Comparison of ENCODE assay signal across 27 cellular contexts in the genomic region with DNA sequence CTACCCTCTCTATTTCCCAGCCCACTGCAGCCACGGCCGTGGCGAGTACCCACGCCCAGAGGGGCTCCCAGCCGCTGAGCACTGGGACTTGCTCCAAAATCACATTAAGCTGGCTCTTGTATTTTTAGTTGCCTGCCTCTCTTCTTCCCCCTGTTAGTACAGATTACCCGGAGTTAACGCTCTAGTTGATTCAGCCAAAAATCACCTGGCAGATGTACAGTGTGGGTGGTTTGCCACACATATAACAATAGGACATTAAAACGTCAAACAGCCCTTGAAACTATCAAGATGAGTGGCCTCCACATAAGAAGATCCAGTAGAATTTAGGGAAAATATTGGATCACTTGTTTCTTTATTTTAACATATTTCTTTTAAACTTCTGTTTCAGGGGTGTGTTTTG.
DNase-seq lines count a peak whose midpoint lies in the region; TF ChIP-seq lines count a peak whose summit lies in the region.
"Had no signal": no experiment of that assay in that cellular context is flagged by ENCODE, and none has a peak within 500 bp of the region (broad histone marks: within the 10 kb centered on the region; RNA-seq: fewer than 3 reads in every experiment).

No MANE protein-coding gene starts in this region.

- POLR2A ChIA-PET in OCI-LY7 (lab: Charles Lee) = interaction anchor here (0.7 to 1.6 kb wide), 3 partner anchors 14 to 33 kb away, joined by 3 read pairs; no protein-coding TSS in a partner anchor

- H3K27me3 ChIP-seq in mesenchymal stem cell (ENCODE audit: control insufficient read depth in 1 of 2, insufficient read depth in 1 of 2, low read length in 2 of 2) = no peaks in the 10 kb centered on the region
- H3K27me3 ChIP-seq: brain microvascular endothelial cell, gastrocnemius medialis, tibial nerve had no signal

- H3K4me3 Mint-ChIP-seq in T-helper 1 cell treated with Interleukin-12 subunit alpha and Interleukin-12 subunit beta and Interleukin-4 antibody, amounts not matched to agents 30 μg/mL and 1 μg/mL, for 36 hours = no peak overlapping the region
- no peak overlapping the region for H3K4me3 Mint-ChIP-seq in progenitor cell of endocrine pancreas (ENCODE audit: low read depth)
- H3K4me3 Mint-ChIP-seq: activated CD4-positive, alpha-beta T cell treated with anti-CD3 and anti-CD28 coated beads for 36 hours; activated CD8-positive, alpha-beta T cell treated with anti-CD3 and anti-CD28 coated beads, Interleukin-2, amount 10 ng/mL, durations not matched to agents 7 days and 5 days; immature natural killer cell; nephron had no signal

- H3K27me3 Mint-ChIP-seq in T-helper 1 cell treated with Interleukin-12 subunit alpha and Interleukin-12 subunit beta and Interleukin-4 antibody, amounts not matched to agents 30 μg/mL and 1 μg/mL, for 36 hours (ENCODE audit: low read depth) = no peaks in the 10 kb centered on the region
- H3K27me3 Mint-ChIP-seq in progenitor cell of endocrine pancreas = peaks cover 30% of the 10 kb centered on the region

- H2AFZ ChIP-seq in OCI-LY7 (ENCODE audit: low read length) = peak overlapping the region; percentile 74
- no peak overlapping the region for H2AFZ ChIP-seq in mesenchymal stem cell (ENCODE audit: low read depth, low read length)

- H3K79me1 ChIP-seq in mesenchymal stem cell (replicated peaks; ENCODE audit: low read length, poor library complexity, severe bottlenecking) = no peaks in the 10 kb centered on the region

- H3K36me3 ChIP-seq in OCI-LY7 (ENCODE audit: insufficient read depth, low read length) (no peaks in the 10 kb centered on the region), mesenchymal stem cell (ENCODE audit: control insufficient read depth in 1 of 2, insufficient read depth in 2 of 2, low read depth in 1 of 2, low read length in 2 of 2) (no peaks in the 10 kb centered on the region)
- H3K36me3 ChIP-seq: BE2C, brain microvascular endothelial cell, gastrocnemius medialis, HAP-1, tibial nerve had no signal

- no peak for DNase-seq in T-helper 1 cell
- DNase-seq in NCI-H1105 treated with DMSO at 0.1 percent for 48 hours (lab: John Stamatoyannopoulos, UW) = peak; percentile 85
- DNase-seq in OCI-LY7 (ENCODE audit: low spot score) = no peak
- DNase-seq in progenitor cell of endocrine pancreas (ENCODE audit: low spot score, unreplicated experiment) = no peak
- DNase-seq in mesenchymal stem cell = no peak
- DNase-seq in SIG-M5 treated with dmso at 0.1 percent for 504 hours (lab: John Stamatoyannopoulos, UW; ENCODE audit: unreplicated experiment) = no peak
- DNase-seq: ACHN; activated CD4-positive, alpha-beta T cell treated with anti-CD3 and anti-CD28 coated beads for 36 hours; activated CD8-positive, alpha-beta T cell treated with anti-CD3 and anti-CD28 coated beads, Interleukin-2, amount 10 ng/mL, durations not matched to agents 7 days and 5 days; activated naive CD4-positive, alpha-beta T cell treated with anti-CD3 and anti-CD28 coated beads, Interleukin-2, amount 50 U/mL, for 16 hours; BE2C; brain microvascular endothelial cell; gastrocnemius medialis; immature natural killer cell; Kasumi-1; left colon; NK-92 treated with Interleukin-12 subunit alpha and Interleukin-12 subunit beta, amount 100 ng/mL, for 24 hours; SHP77; stimulated activated CD4-positive, alpha-beta T cell treated with anti-CD3 and anti-CD28 coated beads, Interleukin-15, amount 100 ng/mL, for 24 hours; stimulated activated CD4-positive, alpha-beta T cell treated with anti-CD3 and anti-CD28 coated beads, Interleukin-4, amount 100 ng/mL, for 4 hours; SW 1271; T1000 had no signal

- H2AK5ac ChIP-seq in mesenchymal stem cell (ENCODE audit: low read length, severe bottlenecking) = no peak overlapping the region

- H3K18ac ChIP-seq in mesenchymal stem cell (ENCODE audit: low read depth in 1 of 2, low read length in 2 of 2) = no peak overlapping the region

- H4K91ac ChIP-seq in mesenchymal stem cell (ENCODE audit: low read length) = no peak overlapping the region

- H3K79me2 ChIP-seq in OCI-LY7 (ENCODE audit: insufficient read depth, low read depth, low read length) = no peaks in the 10 kb centered on the region

- no peak overlapping the region for H3K14ac ChIP-seq in mesenchymal stem cell (ENCODE audit: low read length in 2 of 2)

- no peak overlapping the region for H2BK120ac ChIP-seq in mesenchymal stem cell (ENCODE audit: low read depth, low read length)

- no peak overlapping the region for H3K4me3 ChIP-seq in OCI-LY7 (ENCODE audit: low read depth, low read length, poor library complexity, severe bottlenecking)
- H3K4me3 ChIP-seq in mesenchymal stem cell (ENCODE audit: insufficient read depth in 1 of 2, low read depth in 1 of 2, low read length in 2 of 2) = peak overlapping the region in 1 of 2 experiments; percentile 33
- H3K4me3 ChIP-seq: gastrocnemius medialis, HAP-1, tibial nerve had no signal

- CTCF ChIA-PET in OCI-LY7 (lab: Charles Lee; ENCODE audit: unreplicated experiment) = no interaction called here

- peaks cover 57% of the 10 kb centered on the region for H3K4me1 Mint-ChIP-seq in T-helper 1 cell treated with Interleukin-12 subunit alpha and Interleukin-12 subunit beta and Interleukin-4 antibody, amounts not matched to agents 30 μg/mL and 1 μg/mL, for 36 hours (ENCODE audit: low read depth)
- H3K4me1 Mint-ChIP-seq in progenitor cell of endocrine pancreas (ENCODE audit: low read depth) = peaks cover 9% of the 10 kb centered on the region
- H3K4me1 Mint-ChIP-seq: immature natural killer cell, nephron had no signal

- H3K23ac ChIP-seq in mesenchymal stem cell (ENCODE audit: low read length in 2 of 2) = no peak overlapping the region

- no peaks in the 10 kb centered on the region for H3K9me2 ChIP-seq in OCI-LY7 (ENCODE audit: insufficient read depth, low read length)

- peaks cover 35% of the 10 kb centered on the region for H3K9me3 Mint-ChIP-seq in T-helper 1 cell treated with Interleukin-12 subunit alpha and Interleukin-12 subunit beta and Interleukin-4 antibody, amounts not matched to agents 30 μg/mL and 1 μg/mL, for 36 hours
- H3K9me3 Mint-ChIP-seq in progenitor cell of endocrine pancreas (ENCODE audit: low read depth) = peaks cover 6% of the 10 kb centered on the region
- H3K9me3 Mint-ChIP-seq: immature natural killer cell had no signal

- peaks cover 37% of the 10 kb centered on the region for H3K36me3 Mint-ChIP-seq in T-helper 1 cell treated with Interleukin-12 subunit alpha and Interleukin-12 subunit beta and Interleukin-4 antibody, amounts not matched to agents 30 μg/mL and 1 μg/mL, for 36 hours (ENCODE audit: low read depth)
- H3K36me3 Mint-ChIP-seq in progenitor cell of endocrine pancreas (ENCODE audit: insufficient read depth) = no peaks in the 10 kb centered on the region
- H3K36me3 Mint-ChIP-seq: immature natural killer cell had no signal

- no peaks in the 10 kb centered on the region for H4K20me1 ChIP-seq in OCI-LY7 (ENCODE audit: insufficient read depth, low read length)

- H3K4me1 ChIP-seq in OCI-LY7 (ENCODE audit: insufficient read depth, low read length, poor library complexity, severe bottlenecking) (peaks cover 67% of the 10 kb centered on the region), mesenchymal stem cell (ENCODE audit: control insufficient read depth, insufficient read depth, low read depth, low read length) (no peaks in the 10 kb centered on the region)
- H3K4me1 ChIP-seq: BE2C, HAP-1, tibial nerve had no signal

- H2BK15ac ChIP-seq in mesenchymal stem cell (ENCODE audit: low read depth, poor library complexity, severe bottlenecking) = no peak overlapping the region

- intact Hi-C loops in OCI-LY7 (cut with micrococcal nuclease; ENCODE audit: unreplicated experiment) = no loop called here

- H3K4me2 ChIP-seq in OCI-LY7 (ENCODE audit: low read length) = no peak overlapping the region
- no peak overlapping the region for H3K4me2 ChIP-seq in mesenchymal stem cell (ENCODE audit: low read length, poor library complexity, severe bottlenecking)

- 98% methylated on average over 7 of the region's 8 CpGs for WGBS in mesenchymal stem cell

- no peak overlapping the region for H3K9ac ChIP-seq in mesenchymal stem cell (ENCODE audit: low read length)

- H3K9me3 ChIP-seq in OCI-LY7 (ENCODE audit: low read length) (peaks cover 5% of the 10 kb centered on the region; the same call in 1 of the 2 replicates), mesenchymal stem cell (ENCODE audit: control insufficient read depth, low read length) (peaks cover 8% of the 10 kb centered on the region)
- H3K9me3 ChIP-seq: BE2C, gastrocnemius medialis, HAP-1, tibial nerve had no signal

- no TSS peak for BruUV-seq in OCI-LY7 (replicated peaks; lab: Mats Ljungman, UMichigan)

- H2BK5ac ChIP-seq in mesenchymal stem cell (ENCODE audit: low read depth, low read length, poor library complexity, severe bottlenecking) = no peak overlapping the region

- H3K27ac Mint-ChIP-seq in T-helper 1 cell treated with Interleukin-12 subunit alpha and Interleukin-12 subunit beta and Interleukin-4 antibody, amounts not matched to agents 30 μg/mL and 1 μg/mL, for 36 hours = peak overlapping the region; percentile 37
- peak overlapping the region; percentile 39 for H3K27ac Mint-ChIP-seq in progenitor cell of endocrine pancreas
- H3K27ac Mint-ChIP-seq: activated CD4-positive, alpha-beta T cell treated with anti-CD3 and anti-CD28 coated beads for 36 hours; activated CD8-positive, alpha-beta T cell treated with anti-CD3 and anti-CD28 coated beads, Interleukin-2, amount 10 ng/mL, durations not matched to agents 7 days and 5 days; immature natural killer cell; nephron had no signal

- H2BK12ac ChIP-seq in mesenchymal stem cell (ENCODE audit: low read length in 2 of 2) = no peak overlapping the region

- no peak for TF ChIP-seq CTCF in OCI-LY7 (conservative IDR thresholded peaks at IDR 0.05; ENCODE audit: low read length)
- TF ChIP-seq CTCF in progenitor cell of endocrine pancreas (IDR thresholded peaks at IDR 0.05; ENCODE audit: unreplicated experiment) = no peak

- H3K4ac ChIP-seq in mesenchymal stem cell (ENCODE audit: low read depth in 1 of 2, low read length in 2 of 2) = no peak overlapping the region

- H4K8ac ChIP-seq in mesenchymal stem cell (ENCODE audit: low read length) = no peak overlapping the region

- H3K27ac ChIP-seq in OCI-LY7 (ENCODE audit: low read depth, low read length, poor library complexity, severe bottlenecking) = no peak overlapping the region
- H3K27ac ChIP-seq in mesenchymal stem cell (ENCODE audit: low read length, poor library complexity, severe bottlenecking) = no peak overlapping the region
- H3K27ac ChIP-seq: brain microvascular endothelial cell, gastrocnemius medialis, tibial nerve, VCaP had no signal
